Comparison of ENCODE assay signal across 23 cellular contexts in genomic region chr12:52817003-52817698, GRCh38. TPM values are rescaled to one million over a fixed set of nuclear protein-coding genes. Genes with fewer than 3 reads are reported as not detected.
DNase-seq lines count a peak whose midpoint lies in the region; ATAC-seq lines count a peak whose summit lies in the region.
"Had no signal": no experiment of that assay in that cellular context is flagged by ENCODE, and none has a peak within 500 bp of the region (broad histone marks: within the 10 kb centered on the region; RNA-seq: fewer than 3 reads in every experiment).

No MANE protein-coding gene starts in this region.

- H3K27ac ChIP-seq in naive thymus-derived CD4-positive, alpha-beta T cell (ENCODE audit: low read depth, low read length), result no peak overlapping the region
- H3K27ac ChIP-seq: A549; BLaER1 treated with 17β-estradiol and CSF1 and Interleukin-3, amounts not matched to agents 10 nM and 100 nM had no signal

- H3K4me3 Mint-ChIP-seq in activated naive CD4-positive, alpha-beta T cell treated with anti-CD3 and anti-CD28 coated beads, Interleukin-2, amount 50 U/mL, for 24 hours, result peak overlapping the region; percentile 30
- no peak overlapping the region for H3K4me3 Mint-ChIP-seq in activated naive CD4-positive, alpha-beta T cell treated with anti-CD3 and anti-CD28 coated beads, Interleukin-2, amount 10 ng/mL, durations not matched to agents 7 days and 5 days
- peak overlapping the region in 6 of 10 donors; percentile 6 to 61 (median 40) for H3K4me3 Mint-ChIP-seq in naive thymus-derived CD4-positive, alpha-beta T cell
- H3K4me3 Mint-ChIP-seq: CD14-positive monocyte; CD4-positive, alpha-beta T cell; CD8-positive, alpha-beta memory T cell; GM23338; H9 had no signal

- ATAC-seq in naive thymus-derived CD4-positive, alpha-beta T cell, result no peak
- no peak for ATAC-seq in HG03432 (IDR thresholded peaks at IDR 0.05; ENCODE audit: unreplicated experiment)
- ATAC-seq: A549, GM23338, HCT116 had no signal

- H3K27me3 Mint-ChIP-seq in activated naive CD4-positive, alpha-beta T cell treated with anti-CD3 and anti-CD28 coated beads, Interleukin-2, amount 50 U/mL, for 24 hours, result no peaks in the 10 kb centered on the region
- H3K27me3 Mint-ChIP-seq in activated naive CD4-positive, alpha-beta T cell treated with anti-CD3 and anti-CD28 coated beads, Interleukin-2, amount 10 ng/mL, durations not matched to agents 7 days and 5 days, result peaks cover 12% of the 10 kb centered on the region
- peaks cover 0 to 5% (median 0%) of the 10 kb centered on the region in 5 donors for H3K27me3 Mint-ChIP-seq in naive thymus-derived CD4-positive, alpha-beta T cell
- H3K27me3 Mint-ChIP-seq: CD4-positive, alpha-beta T cell had no signal

- intact Hi-C loops in naive thymus-derived CD4-positive, alpha-beta T cell (cut with micrococcal nuclease), result no loop called here
- intact Hi-C loops in posterior vena cava (cut with DNase I), result no loop called here

- H3K36me3 ChIP-seq in naive thymus-derived CD4-positive, alpha-beta T cell (ENCODE audit: control insufficient read depth in 2 of 3, insufficient read depth in 3 of 3, low read length in 3 of 3), result no peaks in the 10 kb centered on the region
- H3K36me3 ChIP-seq: BE2C; BLaER1 treated with 17β-estradiol and CSF1 and Interleukin-3, amounts not matched to agents 10 nM and 100 nM had no signal

- no peak overlapping the region for H3K27ac Mint-ChIP-seq in activated naive CD4-positive, alpha-beta T cell treated with anti-CD3 and anti-CD28 coated beads, Interleukin-2, amount 50 U/mL, for 24 hours
- no peak overlapping the region for H3K27ac Mint-ChIP-seq in activated naive CD4-positive, alpha-beta T cell treated with anti-CD3 and anti-CD28 coated beads, Interleukin-2, amount 10 ng/mL, durations not matched to agents 7 days and 5 days
- peak overlapping the region in 3 of 9 donors; percentile 35 to 84 (median 52) for H3K27ac Mint-ChIP-seq in naive thymus-derived CD4-positive, alpha-beta T cell
- H3K27ac Mint-ChIP-seq: CD4-positive, alpha-beta T cell; CD8-positive, alpha-beta memory T cell; GM23338; H9 had no signal

- peaks cover 16% of the 10 kb centered on the region for H3K4me1 Mint-ChIP-seq in activated naive CD4-positive, alpha-beta T cell treated with anti-CD3 and anti-CD28 coated beads, Interleukin-2, amount 50 U/mL, for 24 hours
- peaks cover 9% of the 10 kb centered on the region for H3K4me1 Mint-ChIP-seq in activated naive CD4-positive, alpha-beta T cell treated with anti-CD3 and anti-CD28 coated beads, Interleukin-2, amount 10 ng/mL, durations not matched to agents 7 days and 5 days
- H3K4me1 Mint-ChIP-seq in naive thymus-derived CD4-positive, alpha-beta T cell, result peaks cover 6 to 31% (median 15%) of the 10 kb centered on the region in 7 donors
- H3K4me1 Mint-ChIP-seq: CD14-positive monocyte, GM23338 had no signal

- POLR2A ChIA-PET in naive thymus-derived CD4-positive, alpha-beta T cell (lab: Charles Lee), result no interaction called here

- peaks cover 0 to 14% of the 10 kb centered on the region in 2 donors for H3K4me1 ChIP-seq in naive thymus-derived CD4-positive, alpha-beta T cell (ENCODE audit: control insufficient read depth in 2 of 2, insufficient read depth in 2 of 2, low read length in 2 of 2)
- H3K4me1 ChIP-seq: BE2C had no signal

- H3K4me3 ChIP-seq in naive thymus-derived CD4-positive, alpha-beta T cell (ENCODE audit: low read length), result no peak overlapping the region
- H3K4me3 ChIP-seq: A549; BLaER1 treated with 17β-estradiol and CSF1 and Interleukin-3, amounts not matched to agents 10 nM and 100 nM; GM23338 had no signal

- DNase-seq in activated naive CD4-positive, alpha-beta T cell treated with anti-CD3 and anti-CD28 coated beads, Interleukin-2, amount 10 ng/mL, durations not matched to agents 7 days and 5 days, result no peak
- DNase-seq in naive thymus-derived CD4-positive, alpha-beta T cell, result no peak
- DNase-seq in posterior vena cava (ENCODE audit: low spot score) (peak; percentile 36), medulla oblongata (ENCODE audit: extremely low spot score) (no peak)
- DNase-seq: 8988T; ACHN; AML-193; BE2C; CD4-positive, alpha-beta T cell; CD8-positive, alpha-beta memory T cell; DMS 273 treated with DMSO at 0.1 percent for 48 hours; DMS79; EL; GDM1; H9 had no signal

- H3K27me3 ChIP-seq in naive thymus-derived CD4-positive, alpha-beta T cell (ENCODE audit: control insufficient read depth in 2 of 2, insufficient read depth in 2 of 2, low read length in 2 of 2), result no peaks in the 10 kb centered on the region
- H3K27me3 ChIP-seq: BLaER1 treated with 17β-estradiol and CSF1 and Interleukin-3, amounts not matched to agents 10 nM and 100 nM had no signal

- CTCF ChIA-PET in activated naive CD4-positive, alpha-beta T cell treated with anti-CD3 and anti-CD28 coated beads, Interleukin-2, amount 10 ng/mL, durations not matched to agents 7 days and 5 days (lab: Charles Lee), result interaction anchor here (1.4 kb wide), 1 partner anchor 62 kb away, joined by 4 read pairs; no protein-coding TSS in a partner anchor
- CTCF ChIA-PET in naive thymus-derived CD4-positive, alpha-beta T cell (lab: Charles Lee), result no interaction called here

- no peaks in the 10 kb centered on the region for H3K36me3 Mint-ChIP-seq in activated naive CD4-positive, alpha-beta T cell treated with anti-CD3 and anti-CD28 coated beads, Interleukin-2, amount 50 U/mL, for 24 hours
- H3K36me3 Mint-ChIP-seq in activated naive CD4-positive, alpha-beta T cell treated with anti-CD3 and anti-CD28 coated beads, Interleukin-2, amount 10 ng/mL, durations not matched to agents 7 days and 5 days, result no peaks in the 10 kb centered on the region
- H3K36me3 Mint-ChIP-seq in naive thymus-derived CD4-positive, alpha-beta T cell, result no peaks in the 10 kb centered on the region
- H3K36me3 Mint-ChIP-seq: CD14-positive monocyte; CD8-positive, alpha-beta memory T cell had no signal

- no peaks in the 10 kb centered on the region for H3K9me3 Mint-ChIP-seq in activated naive CD4-positive, alpha-beta T cell treated with anti-CD3 and anti-CD28 coated beads, Interleukin-2, amount 50 U/mL, for 24 hours
- no peaks in the 10 kb centered on the region for H3K9me3 Mint-ChIP-seq in activated naive CD4-positive, alpha-beta T cell treated with anti-CD3 and anti-CD28 coated beads, Interleukin-2, amount 10 ng/mL, durations not matched to agents 7 days and 5 days
- peaks cover 0 to 2% (median 0%) of the 10 kb centered on the region in 11 donors for H3K9me3 Mint-ChIP-seq in naive thymus-derived CD4-positive, alpha-beta T cell
- H3K9me3 Mint-ChIP-seq: CD14-positive monocyte; CD4-positive, alpha-beta T cell; CD8-positive, alpha-beta memory T cell; GM23338; H9 had no signal

- H3K9me3 ChIP-seq in naive thymus-derived CD4-positive, alpha-beta T cell (ENCODE audit: control insufficient read depth in 2 of 3, low read length in 3 of 3), result no peaks in the 10 kb centered on the region
- H3K9me3 ChIP-seq: A549; BE2C; BLaER1 treated with 17β-estradiol and CSF1 and Interleukin-3, amounts not matched to agents 10 nM and 100 nM had no signal

RNA-seq across cellular contexts. Expression of gene KRT4, which starts 3.2 kb away (rescaled TPM):
- total RNA-seq in naive thymus-derived CD4-positive, alpha-beta T cell, result not detected
- not detected for polyA plus RNA-seq in naive thymus-derived CD4-positive, alpha-beta T cell
- not detected for total RNA-seq in posterior vena cava
- total RNA-seq: CD4-positive, alpha-beta T cell; CD8-positive, alpha-beta memory T cell; GM23338; H4; H9 had no signal
- polyA plus RNA-seq: CD14-positive monocyte; CD8-positive, alpha-beta memory T cell; GM23338 had no signal

RNA-seq across cellular contexts. Expression of gene KRT79, which starts 17.0 kb away (rescaled TPM):
- not detected for total RNA-seq in naive thymus-derived CD4-positive, alpha-beta T cell
- not detected for polyA plus RNA-seq in naive thymus-derived CD4-positive, alpha-beta T cell
- total RNA-seq in posterior vena cava, result not detected
- total RNA-seq: CD4-positive, alpha-beta T cell; CD8-positive, alpha-beta memory T cell; H4; H9 had no signal
- polyA plus RNA-seq: CD14-positive monocyte; CD8-positive, alpha-beta memory T cell; GM23338 had no signal

RNA-seq across cellular contexts. Expression of gene KRT3, which starts 21.2 kb away (rescaled TPM):
- not detected for total RNA-seq in naive thymus-derived CD4-positive, alpha-beta T cell
- polyA plus RNA-seq in naive thymus-derived CD4-positive, alpha-beta T cell, result not detected
- not detected for total RNA-seq in posterior vena cava
- total RNA-seq: CD4-positive, alpha-beta T cell; CD8-positive, alpha-beta memory T cell; GM23338; H4; H9 had no signal
- polyA plus RNA-seq: CD14-positive monocyte; CD8-positive, alpha-beta memory T cell; GM23338 had no signal

RNA-seq across cellular contexts. Expression of gene KRT78, which starts 31.6 kb away (rescaled TPM):
- not detected for total RNA-seq in naive thymus-derived CD4-positive, alpha-beta T cell
- not detected for polyA plus RNA-seq in naive thymus-derived CD4-positive, alpha-beta T cell
- not detected for total RNA-seq in posterior vena cava
- total RNA-seq: CD4-positive, alpha-beta T cell; CD8-positive, alpha-beta memory T cell; GM23338; H4; H9 had no signal
- polyA plus RNA-seq: CD14-positive monocyte; CD8-positive, alpha-beta memory T cell; GM23338 had no signal

RNA-seq across cellular contexts. Expression of gene KRT76, which starts 40.0 kb away (rescaled TPM):
- not detected for total RNA-seq in naive thymus-derived CD4-positive, alpha-beta T cell
- not detected for polyA plus RNA-seq in naive thymus-derived CD4-positive, alpha-beta T cell
- total RNA-seq in posterior vena cava, result not detected
- total RNA-seq: CD4-positive, alpha-beta T cell; CD8-positive, alpha-beta memory T cell; GM23338; H4; H9 had no signal
- polyA plus RNA-seq: A549; CD14-positive monocyte; CD8-positive, alpha-beta memory T cell; GM23338 had no signal
